8 cellular contexts compared by ENCODE assay signal in genomic region chr2:216404010-216404618, GRCh38. TPM values are rescaled to one million over a fixed set of nuclear protein-coding genes. Genes with fewer than 3 reads are reported as not detected.
A peak's percentile ranks its signal among the peaks of the same experiment; 100 is the strongest.
DNase-seq lines count a peak whose midpoint lies in the region; ATAC-seq, FAIRE-seq and TF ChIP-seq lines count a peak whose summit lies in the region.

No MANE protein-coding gene starts in this region.

- no peak for TF ChIP-seq POLR2A in HCT116 (IDR thresholded peaks at IDR 0.05; ENCODE audit: borderline replicate concordance, extremely low read depth, insufficient read depth, insufficient read length)

- WGBS in heart right ventricle, 2 donors, result 62 to 68% methylated on average over 5 of the region's 5 CpGs

- POLR2A ChIA-PET in HCT116 (lab: Charles Lee), result no interaction called here

- peak; percentile 91 for ATAC-seq in HCT116
- peak in 4 of 8 donors; percentile 44 to 73 (median 66) for ATAC-seq in heart right ventricle
- ATAC-seq in GM18519 (IDR thresholded peaks at IDR 0.05; ENCODE audit: low FRiP score, unreplicated experiment), result no peak

- H4K20me1 ChIP-seq in HCT116 (ENCODE audit: insufficient read depth), result no peaks in the 10 kb centered on the region

- H3K27ac ChIP-seq in HCT116 (ENCODE audit: low read depth, low read length) (no peak overlapping the region), heart right ventricle (no peak overlapping the region)

- H3K4me1 ChIP-seq in HCT116 (ENCODE audit: control insufficient read depth in 1 of 2, insufficient read depth in 2 of 2, low read length in 2 of 2), result no peaks in the 10 kb centered on the region
- peaks cover 0 to 8% (median 0%) of the 10 kb centered on the region in 9 donors for H3K4me1 ChIP-seq in heart right ventricle

- no peak overlapping the region for H3K9ac ChIP-seq in HCT116 (ENCODE audit: low read length)

- RAD21 ChIA-PET in HCT116 (lab: Charles Lee; ENCODE audit: low non-redundant PET in 1 of 2, low total read pairs in 2 of 2, uncharacterized antibody in 2 of 2, unreplicated experiment in 2 of 2), result no interaction called here

- intact Hi-C loops in HCT116 (cut with micrococcal nuclease), result loop anchor here (2.0 to 5.0 kb wide), 2 partner anchors 181 to 292 kb away; no protein-coding TSS in a partner anchor
- intact Hi-C loops in heart right ventricle (cut with DNase I), result loop anchor here in 3 of 10 donors (10.0 kb wide), 3 partner anchors 179 to 279 kb away; no protein-coding TSS in a partner anchor

- TF ChIP-seq CTCF in HCT116 (IDR thresholded peaks at IDR 0.05 in 2 of 3, conservative IDR thresholded peaks at IDR 0.05 in 1 of 3; ENCODE audit: borderline replicate concordance in 1 of 3, insufficient read depth in 1 of 3, low read depth in 2 of 3, low read length in 2 of 3), result peak; percentile 62 to 86 (median 67)
- peak; percentile 62 to 86 (median 82) for TF ChIP-seq CTCF in heart right ventricle (IDR thresholded peaks at IDR 0.05)

- H3K36me3 ChIP-seq in HCT116 (ENCODE audit: control insufficient read depth in 1 of 2, insufficient read depth in 2 of 2, low read length in 2 of 2) (no peaks in the 10 kb centered on the region), heart right ventricle (no peaks in the 10 kb centered on the region)

- CTCF ChIA-PET in HCT116 (lab: Charles Lee), result interaction anchor here (0.7 to 2.5 kb wide), 3 partner anchors 181 to 738 kb away, joined by 3 to 13 read pairs (median 3); no protein-coding TSS in a partner anchor

- TF ChIP-seq RAD21 in HCT116 (IDR thresholded peaks at IDR 0.05; ENCODE audit: low read depth), result peak; percentile 75

- H3K79me2 ChIP-seq in HCT116 (ENCODE audit: insufficient read depth, low read length), result no peaks in the 10 kb centered on the region

- H2AFZ ChIP-seq in HCT116 (ENCODE audit: low read depth, low read length, poor library complexity, severe bottlenecking), result no peak overlapping the region

- H3K4me3 ChIP-seq in HCT116 (replicated peaks in 1 of 2; ENCODE audit: low read depth in 1 of 2, low read length in 2 of 2) (no peak overlapping the region), heart right ventricle (no peak overlapping the region)

- DNase-seq in DMS53 (lab: John Stamatoyannopoulos, UW), result peak; percentile 52
- DNase-seq in HCT116 (ENCODE audit: low read depth, low spot score), result peak; percentile 35
- DNase-seq in RCC 7860 (ENCODE audit: low spot score), result peak; percentile 36
- DNase-seq in activated gamma-delta T cell treated with anti-CD3 and anti-CD28 coated beads, Interleukin-2, amount 50 U/mL, for 16 hours (ENCODE audit: low read depth), result peak; percentile 27
- peak in 1 of 2 donors; percentile 16 for DNase-seq in heart right ventricle
- peak; percentile 63 for DNase-seq in stimulated activated CD4-positive, alpha-beta T cell treated with anti-CD3 and anti-CD28 coated beads, Interleukin-15, amount 100 ng/mL, for 24 hours
- DNase-seq in NCI-H524 treated with DMSO at 0.1 percent for 48 hours (lab: John Stamatoyannopoulos, UW), result no peak

- H3K9me3 ChIP-seq in HCT116 (ENCODE audit: control insufficient read depth in 1 of 2, insufficient read depth in 1 of 2, low read depth in 1 of 2, low read length in 2 of 2), result no peaks in the 10 kb centered on the region
- H3K9me3 ChIP-seq in heart right ventricle, result peaks cover 0 to 9% (median 0%) of the 10 kb centered on the region in 11 donors

- no peak for FAIRE-seq in RCC 7860 (lab: Jason Lieb, UNC)

- H3K9me2 ChIP-seq in HCT116 (ENCODE audit: insufficient read depth), result no peaks in the 10 kb centered on the region

- peaks cover 20% of the 10 kb centered on the region for H3K27me3 ChIP-seq in HCT116 (ENCODE audit: insufficient read depth, low read length)
- H3K27me3 ChIP-seq in heart right ventricle, result peaks cover 0 to 18% (median 5%) of the 10 kb centered on the region in 7 donors

- no peak overlapping the region for H3K4me2 ChIP-seq in HCT116 (ENCODE audit: low read length)

- BruUV-seq in HCT116 (replicated peaks; lab: Mats Ljungman, UMichigan), result no TSS peak

TF ChIP-seq in HCT116, 20 proteins besides CTCF, POLR2A, EP300 and RAD21:
- TF ChIP-seq TCF7L2 (IDR thresholded peaks at IDR 0.05; ENCODE audit: borderline replicate concordance, extremely low read depth, insufficient read depth, insufficient read length) (no peak), ELF1 (IDR thresholded peaks at IDR 0.05; ENCODE audit: borderline replicate concordance, low read depth) (no peak), CEBPB (IDR thresholded peaks at IDR 0.05; ENCODE audit: low read depth) (no peak), SP1 (IDR thresholded peaks at IDR 0.05; ENCODE audit: low read depth) (no peak), ATF3 (IDR thresholded peaks at IDR 0.05) (no peak), EGR1 (IDR thresholded peaks at IDR 0.05; ENCODE audit: low read depth) (no peak), ZNF274 (IDR thresholded peaks at IDR 0.05; ENCODE audit: low read depth, low read length) (no peak), POLR2AphosphoS5 (IDR thresholded peaks at IDR 0.05; ENCODE audit: low read depth, low read length) (no peak), SRF (IDR thresholded peaks at IDR 0.05; ENCODE audit: low read depth) (no peak), YY1 (IDR thresholded peaks at IDR 0.05; ENCODE audit: extremely low read depth, insufficient replicate concordance, low read depth, low read length) (no peak)

RNA-seq across cellular contexts. Expression of gene SMARCAL1, which starts 8.2 kb away (rescaled TPM):
- 18.0 TPM for total RNA-seq in HCT116 (2021; ENCODE audit: unreplicated experiment)
- polyA plus RNA-seq in HCT116 (2012), result 13.0 and 15.3 TPM in 2 replicates
- total RNA-seq in heart right ventricle, result 10 to 100 TPM in 4 of 10 donors, 1 to 10 TPM in 6; 7.5 to 14.8 (median 9.8) TPM
- 1 to 10 TPM; 3.8 to 7.7 TPM for polyA plus RNA-seq in heart right ventricle

RNA-seq across cellular contexts. Expression of gene MARCHF4, which starts 31.8 kb away (rescaled TPM):
- total RNA-seq in HCT116 (2021; ENCODE audit: unreplicated experiment) (not detected), heart right ventricle (under 1 TPM in 3 of 10 donors, not detected in 7; 0.04 to 0.40 (median 0.11) TPM)
- polyA plus RNA-seq in HCT116 (2012), result 0.02 TPM in 1 of 2 replicates, not detected in the other
- under 1 TPM in 1 of 2 donors, not detected in 1; 0.01 TPM for polyA plus RNA-seq in heart right ventricle
